ENCODE assay signal across 22 cellular contexts in genomic region chr4:73803213-73803612, GRCh38. TPM values are rescaled to one million over a fixed set of nuclear protein-coding genes. Genes with fewer than 3 reads are reported as not detected.
"Had no signal": no experiment of that assay in that cellular context is flagged by ENCODE, and none has a peak within 500 bp of the region (broad histone marks: within the 10 kb centered on the region; RNA-seq: fewer than 3 reads in every experiment).

No MANE protein-coding gene starts in this region.

- ATAC-seq: left colon, pancreas, upper lobe of right lung had no signal

- H3K4me1 Mint-ChIP-seq: activated naive CD8-positive, alpha-beta T cell treated with anti-CD3 and anti-CD28 coated beads, Interleukin-2, amount 10 ng/mL, durations not matched to agents 7 days and 5 days; naive B cell had no signal

- H3K36me3 ChIP-seq: brain microvascular endothelial cell, pancreas, sigmoid colon, stomach, thoracic aorta, upper lobe of right lung had no signal

- H3K4me1 ChIP-seq: pancreas, sigmoid colon, stomach, upper lobe of right lung had no signal

- H3K4me3 ChIP-seq: lung, pancreas, sigmoid colon, stomach, thoracic aorta, upper lobe of right lung had no signal

- H3K27me3 Mint-ChIP-seq: activated naive CD8-positive, alpha-beta T cell treated with anti-CD3 and anti-CD28 coated beads, Interleukin-2, amount 10 ng/mL, durations not matched to agents 7 days and 5 days had no signal

- H3K9me3 ChIP-seq: pancreas, thoracic aorta, upper lobe of right lung had no signal

- H3K27ac Mint-ChIP-seq: activated naive CD8-positive, alpha-beta T cell treated with anti-CD3 and anti-CD28 coated beads, Interleukin-2, amount 10 ng/mL, durations not matched to agents 7 days and 5 days; naive B cell had no signal

- H3K27ac ChIP-seq: brain microvascular endothelial cell, epithelial cell of prostate, pancreas, sigmoid colon, stomach, thoracic aorta, upper lobe of right lung had no signal

- H3K27me3 ChIP-seq: brain microvascular endothelial cell, pancreas, sigmoid colon, stomach, upper lobe of right lung had no signal

- DNase-seq: activated CD4-positive, CD25-positive, alpha-beta regulatory T cell treated with anti-CD3 and anti-CD28 coated beads, Interleukin-2, amount 50 U/mL, for 72 hours; activated naive CD4-positive, alpha-beta T cell; activated naive CD8-positive, alpha-beta T cell treated with anti-CD3 and anti-CD28 coated beads, Interleukin-2, amount 10 ng/mL, durations not matched to agents 7 days and 5 days; brain microvascular endothelial cell; cerebellar nuclear complex; head of caudate nucleus; left colon; naive B cell; pancreas; sigmoid colon; stimulated activated CD4-positive, alpha-beta T cell treated with anti-CD3 and anti-CD28 coated beads, Interleukin-12 subunit alpha, Interleukin-12 subunit beta, amount 100 ng/mL, for 4 hours; stimulated activated CD4-positive, alpha-beta T cell treated with anti-CD3 and anti-CD28 coated beads, Interleukin-2, amount 100 ng/mL, for 24 hours; stomach; T1000; upper lobe of right lung had no signal

- H3K36me3 Mint-ChIP-seq: activated naive CD8-positive, alpha-beta T cell treated with anti-CD3 and anti-CD28 coated beads, Interleukin-2, amount 10 ng/mL, durations not matched to agents 7 days and 5 days; naive B cell had no signal

- H3K4me3 Mint-ChIP-seq: activated naive CD8-positive, alpha-beta T cell treated with anti-CD3 and anti-CD28 coated beads, Interleukin-2, amount 10 ng/mL, durations not matched to agents 7 days and 5 days; naive B cell had no signal

RNA-seq across cellular contexts. Expression of gene CXCL6, which starts 33.3 kb away (rescaled TPM):
- total RNA-seq: activated CD8-positive, alpha-beta memory T cell treated with anti-CD3 and anti-CD28 coated beads for 36 hours; activated naive CD8-positive, alpha-beta T cell treated with anti-CD3 and anti-CD28 coated beads, Interleukin-2, amount 10 ng/mL, durations not matched to agents 7 days and 5 days; mononuclear cell; thoracic aorta; upper lobe of right lung had no signal

RNA-seq across cellular contexts. Expression of gene PF4V1, which starts 49.9 kb away (rescaled TPM):
- total RNA-seq: activated CD8-positive, alpha-beta memory T cell treated with anti-CD3 and anti-CD28 coated beads for 36 hours; activated naive CD8-positive, alpha-beta T cell treated with anti-CD3 and anti-CD28 coated beads, Interleukin-2, amount 10 ng/mL, durations not matched to agents 7 days and 5 days; dermis microvascular lymphatic vessel endothelial cell; fibroblast of lung; left colon; lung; sigmoid colon; stomach; thoracic aorta; upper lobe of right lung had no signal
- polyA plus RNA-seq: fibroblast of lung, pancreas, sigmoid colon, stomach had no signal
